ENCODE assay signal across 8 cellular contexts in genomic region chr19:2579678-2580280, GRCh38.
DNase-seq lines count a peak whose midpoint lies in the region; ATAC-seq and TF ChIP-seq lines count a peak whose summit lies in the region.

No MANE protein-coding gene starts in this region.

- H3K9me2 ChIP-seq in SK-N-SH, result no peaks in the 10 kb centered on the region

- H3K9me3 ChIP-seq in SK-N-SH (no peaks in the 10 kb centered on the region), duodenal mucosa (ENCODE audit: control insufficient read depth in 1 of 2, low read length in 2 of 2) (no peaks in the 10 kb centered on the region), tibial nerve (peaks cover 0 to 16% (median 0%) of the 10 kb centered on the region in 4 donors)

- peak overlapping the region; percentile 74 to 86 for H3K27ac ChIP-seq in SK-N-SH (ENCODE audit: low read depth in 2 of 2, low read length in 1 of 2)
- peak overlapping the region; percentile 66 for H3K27ac ChIP-seq in duodenal mucosa (ENCODE audit: low read depth, low read length)
- H3K27ac ChIP-seq in tibial nerve, result peak overlapping the region; percentile 59 to 92 (median 64)

- H3K4me3 Mint-ChIP-seq in natural killer cell, result no peak overlapping the region

- H3K79me2 ChIP-seq in SK-N-SH (ENCODE audit: insufficient read depth), result peaks cover 5% of the 10 kb centered on the region; the same call in 1 of the 2 replicates

- H3K27ac Mint-ChIP-seq in natural killer cell, result no peak overlapping the region

- H3F3A ChIP-seq in SK-N-SH (replicated peaks; ENCODE audit: insufficient read depth), result peaks cover 26% of the 10 kb centered on the region

- TF ChIP-seq RAD21 in SK-N-SH (IDR thresholded peaks at IDR 0.05; ENCODE audit: low read length), result no peak

- TF ChIP-seq CTCF in SK-N-SH (IDR thresholded peaks at IDR 0.05) (no peak; the same call in 1 of the 2 replicates), natural killer cell (IDR thresholded peaks at IDR 0.05) (peak; percentile 34), tibial nerve (IDR thresholded peaks at IDR 0.05) (peak in 1 of 5 experiments; percentile 23)

- TF ChIP-seq EP300 in SK-N-SH (IDR thresholded peaks at IDR 0.05; ENCODE audit: borderline replicate concordance in 1 of 2, low read depth in 1 of 2, low read length in 1 of 2), result no peak
- TF ChIP-seq EP300 in tibial nerve (IDR thresholded peaks at IDR 0.05), result no peak

- no peak for TF ChIP-seq POLR2A in tibial nerve (IDR thresholded peaks at IDR 0.05)

- 15% methylated on average over 9 of the region's 14 CpGs for WGBS in SK-N-SH (ENCODE audit: low lambda C conversion rate)
- WGBS in tibial nerve, 2 donors, result 43 to 64% methylated on average over 9 to 14 of the region's 14 CpGs

- no peaks in the 10 kb centered on the region for H3K27me3 ChIP-seq in SK-N-SH (ENCODE audit: insufficient read depth)
- H3K27me3 ChIP-seq in duodenal mucosa (ENCODE audit: control insufficient read depth in 1 of 2, insufficient read depth in 2 of 2, low read length in 2 of 2), result no peaks in the 10 kb centered on the region
- H3K27me3 ChIP-seq in tibial nerve, result no peaks in the 10 kb centered on the region

- no peaks in the 10 kb centered on the region for H3K36me3 Mint-ChIP-seq in natural killer cell

- H3K36me3 ChIP-seq in SK-N-SH (replicated peaks in 1 of 2; ENCODE audit: control insufficient read depth in 1 of 2, insufficient read depth in 2 of 2, low read length in 1 of 2) (no peaks in the 10 kb centered on the region), duodenal mucosa (ENCODE audit: control insufficient read depth in 1 of 2, insufficient read depth in 2 of 2, low read length in 2 of 2) (no peaks in the 10 kb centered on the region), tibial nerve (no peaks in the 10 kb centered on the region)

- no peak for ATAC-seq in SK-N-SH treated with all-trans-retinoic acid at 6 μM for 48 hours
- no peak for ATAC-seq in natural killer cell

- POLR2A ChIA-PET in SK-N-SH (lab: Yijun Ruan, JAX), result interaction anchor here (2.9 kb wide), 1 partner anchor 103 kb away, joined by 15 read pairs; the partner anchor contains the start of gene GADD45B

- H3K4me3 ChIP-seq in SK-N-SH (ENCODE audit: low read depth in 2 of 2, low read length in 1 of 2) (peak overlapping the region; percentile 46 to 75), duodenal mucosa (ENCODE audit: low read depth in 1 of 2, low read length in 2 of 2) (peak overlapping the region; percentile 50 to 61), tibial nerve (peak overlapping the region; percentile 27 to 56 (median 39))

- H4K20me1 ChIP-seq in SK-N-SH (ENCODE audit: insufficient read depth), result no peaks in the 10 kb centered on the region

- DNase-seq in SK-N-SH (no peak), natural killer cell (no peak), tibial nerve (ENCODE audit: low spot score in 2 of 2) (no peak), NCI-H1417 (lab: John Stamatoyannopoulos, UW) (no peak), NCI-H187 (lab: John Stamatoyannopoulos, UW) (no peak), NCI-H1436 treated with DMSO at 0.1 percent for 48 hours (lab: John Stamatoyannopoulos, UW) (no peak)

- H3K4me1 ChIP-seq in SK-N-SH (ENCODE audit: control insufficient read depth in 1 of 2, insufficient read depth in 2 of 2, low read depth in 1 of 2, low read length in 1 of 2) (peaks cover 7 to 12% of the 10 kb centered on the region in 2 experiments; a peak in 3 of 4 replicates), duodenal mucosa (ENCODE audit: control insufficient read depth in 1 of 2, insufficient read depth in 2 of 2, low read length in 2 of 2) (peaks cover 18 to 20% of the 10 kb centered on the region in 2 donors), tibial nerve (peaks cover 0 to 50% (median 25%) of the 10 kb centered on the region in 4 donors)

- CTCF ChIA-PET in SK-N-SH (lab: Yijun Ruan, JAX), result interaction anchor here (0.6 to 4.9 kb wide), 41 partner anchors 9 to 152 kb away, joined by 3 to 57 read pairs (median 5); partner anchors contain the start of genes GADD45B and TIMM13

- peaks cover 0 to 9% of the 10 kb centered on the region in 2 donors for H3K27me3 Mint-ChIP-seq in natural killer cell (ENCODE audit: low read depth in 2 of 2)

- H3K9ac ChIP-seq in SK-N-SH, result peak overlapping the region; percentile 59
- H3K9ac ChIP-seq in duodenal mucosa (ENCODE audit: low read depth in 1 of 2, low read length in 2 of 2), result peak overlapping the region; percentile 39 to 47

- H2AFZ ChIP-seq in SK-N-SH (ENCODE audit: low read depth), result peak overlapping the region; percentile 82; the same call in 1 of the 2 replicates

- H3K4me2 ChIP-seq in SK-N-SH, result peak overlapping the region; percentile 99

- peaks cover 0 to 6% of the 10 kb centered on the region in 2 donors for H3K4me1 Mint-ChIP-seq in natural killer cell

- H3K9me3 Mint-ChIP-seq in natural killer cell, result no peaks in the 10 kb centered on the region

- intact Hi-C loops in natural killer cell (cut with micrococcal nuclease), result loop anchor here (1.0 kb wide), 2 partner anchors 101 to 105 kb away; no protein-coding TSS in a partner anchor

TF ChIP-seq in SK-N-SH, 30 proteins besides CTCF, POLR2A, EP300 and RAD21:
- TF ChIP-seq FOXJ3 (CRISPR knock-in tag; IDR thresholded peaks at IDR 0.05) (0 out of 2 replicates have a peak, but pooled peaks have one; percentile 11), EZH2phosphoT487 (IDR thresholded peaks at IDR 0.05; ENCODE audit: borderline replicate concordance, low read depth) (no peak)
TF ChIP-seq in SK-N-SH: peak in this region for 1.

TF ChIP-seq in SK-N-SH treated with all-trans-retinoic acid at 6 μM for 48 hours, 23 proteins besides CTCF, POLR2A, EP300 and RAD21:
- no peak for TF ChIP-seq CSDC2 (CRISPR knock-in tag; IDR thresholded peaks at IDR 0.05)
- TF ChIP-seq ESRRG (CRISPR knock-in tag; IDR thresholded peaks at IDR 0.05), result no peak
- TF ChIP-seq, protein P1, sequence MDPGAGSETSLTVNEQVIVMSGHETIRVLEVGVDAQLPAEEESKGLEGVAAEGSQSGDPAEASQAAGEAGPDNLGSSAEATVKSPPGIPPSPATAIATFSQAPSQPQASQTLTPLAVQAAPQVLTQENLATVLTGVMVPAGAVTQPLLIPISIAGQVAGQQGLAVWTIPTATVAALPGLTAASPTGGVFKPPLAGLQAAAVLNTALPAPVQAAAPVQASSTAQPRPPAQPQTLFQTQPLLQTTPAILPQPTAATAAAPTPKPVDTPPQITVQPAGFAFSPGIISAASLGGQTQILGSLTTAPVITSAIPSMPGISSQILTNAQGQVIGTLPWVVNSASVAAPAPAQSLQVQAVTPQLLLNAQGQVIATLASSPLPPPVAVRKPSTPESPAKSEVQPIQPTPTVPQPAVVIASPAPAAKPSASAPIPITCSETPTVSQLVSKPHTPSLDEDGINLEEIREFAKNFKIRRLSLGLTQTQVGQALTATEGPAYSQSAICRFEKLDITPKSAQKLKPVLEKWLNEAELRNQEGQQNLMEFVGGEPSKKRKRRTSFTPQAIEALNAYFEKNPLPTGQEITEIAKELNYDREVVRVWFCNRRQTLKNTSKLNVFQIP (CRISPR knock-in tag; IDR thresholded peaks at IDR 0.05; ENCODE audit: borderline replicate concordance, low read depth), result no peak
